8 cellular contexts compared by ENCODE assay signal in the genomic region with DNA sequence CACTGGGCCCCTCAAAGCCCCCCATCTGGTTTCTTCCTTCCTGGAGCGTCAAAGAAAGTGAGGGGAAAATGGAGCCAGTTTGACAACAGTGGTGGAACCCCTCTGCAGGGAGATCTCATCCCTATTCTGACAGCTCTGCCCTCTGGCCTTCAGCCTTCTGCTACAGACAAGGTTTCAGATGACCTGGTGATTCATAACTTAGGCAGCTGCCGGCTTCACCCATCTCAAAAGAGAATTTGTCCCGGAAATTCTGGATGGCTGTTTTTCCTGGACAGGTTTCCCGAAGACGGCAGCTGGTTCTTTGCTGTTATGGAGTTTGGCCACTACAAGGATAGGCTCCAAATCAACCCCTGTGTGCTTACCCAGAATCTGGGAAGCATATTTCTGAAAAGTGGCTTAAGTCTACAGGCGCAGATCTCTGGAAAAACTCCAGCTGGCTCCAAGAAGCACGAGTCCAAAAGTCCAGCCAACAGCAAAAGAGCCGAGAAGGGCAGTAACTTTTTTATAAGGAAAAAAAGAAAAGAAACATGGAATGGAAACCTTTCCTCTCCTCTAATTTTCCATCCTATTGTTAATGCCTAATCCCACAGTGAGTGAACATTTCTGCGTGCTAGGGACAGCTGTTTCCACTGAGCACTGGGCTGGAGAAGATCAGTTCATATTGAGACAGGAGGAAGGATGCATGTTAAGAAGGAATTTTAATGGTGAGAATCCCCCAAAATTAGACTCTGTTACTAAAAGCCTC. TPM values are rescaled to one million over a fixed set of nuclear protein-coding genes. Genes with fewer than 3 reads are reported as not detected.
DNase-seq lines count a peak whose midpoint lies in the region; ATAC-seq and TF ChIP-seq lines count a peak whose summit lies in the region.

No MANE protein-coding gene starts in this region.

- H3K4me1 ChIP-seq in Loucy (ENCODE audit: insufficient read depth, low read length, poor library complexity, severe bottlenecking): peaks cover 13% of the 10 kb centered on the region

- H3K9ac ChIP-seq in Loucy (ENCODE audit: low read depth, low read length, poor library complexity, severe bottlenecking): peak overlapping the region; percentile 40

- TF ChIP-seq CTCF in AG09319 (IDR thresholded peaks at IDR 0.05; ENCODE audit: low read depth, low read length) (no peak), Loucy (conservative IDR thresholded peaks at IDR 0.05; ENCODE audit: low read length) (no peak), epithelial cell of esophagus (IDR thresholded peaks at IDR 0.05; ENCODE audit: insufficient read depth, low read depth, low read length, missing control alignments) (no peak)

- DNase-seq in AG09319 (ENCODE audit: extremely low read depth, low read depth) (peak; percentile 74), epithelial cell of esophagus (ENCODE audit: low read depth) (peak; percentile 62), naive B cell (no peak), NCI-H128 (lab: John Stamatoyannopoulos, UW; ENCODE audit: unreplicated experiment) (no peak), Kasumi-1 (lab: John Stamatoyannopoulos, UW) (no peak), midbrain (lab: John Stamatoyannopoulos, UW) (no peak)
- DNase-seq in activated CD4-positive, alpha-beta T cell treated with anti-CD3 and anti-CD28 coated beads for 48 hours: no peak

- no peaks in the 10 kb centered on the region for H3K36me3 Mint-ChIP-seq in naive B cell

- no peaks in the 10 kb centered on the region for H3K36me3 ChIP-seq in Loucy (ENCODE audit: insufficient read depth, low read length)

- H3K4me3 ChIP-seq in Loucy (ENCODE audit: low read length, poor library complexity, severe bottlenecking) (no peak overlapping the region), epithelial cell of esophagus (ENCODE audit: low read length) (no peak overlapping the region)

- peak overlapping the region; percentile 94 for H2AFZ ChIP-seq in Loucy (ENCODE audit: low read length)

- no peaks in the 10 kb centered on the region for H3K27me3 ChIP-seq in Loucy (ENCODE audit: insufficient read depth, low read length, poor library complexity, severe bottlenecking)

- no peaks in the 10 kb centered on the region for H3K9me2 ChIP-seq in Loucy (replicated peaks; ENCODE audit: low read depth, low read length)

- H3K79me2 ChIP-seq in Loucy (ENCODE audit: insufficient read depth, low read length): no peaks in the 10 kb centered on the region

- no peak for ATAC-seq in naive B cell (ENCODE audit: low read depth in 2 of 2)

- H3K9me3 Mint-ChIP-seq in naive B cell: peaks cover 0 to 2% (median 0%) of the 10 kb centered on the region in 7 donors

- peak overlapping the region in 7 of 8 donors; percentile 60 to 90 (median 84) for H3K4me3 Mint-ChIP-seq in naive B cell

- H4K20me1 ChIP-seq in Loucy (ENCODE audit: insufficient read depth, low read length, poor library complexity, severe bottlenecking): no peaks in the 10 kb centered on the region

- peak overlapping the region; percentile 47 for H3K4me2 ChIP-seq in Loucy (ENCODE audit: low read depth, low read length, poor library complexity, severe bottlenecking)

- no peaks in the 10 kb centered on the region for H3K27me3 Mint-ChIP-seq in naive B cell

- no peaks in the 10 kb centered on the region for H3K9me3 ChIP-seq in Loucy (ENCODE audit: insufficient read depth, low read depth, low read length)

- peak overlapping the region; percentile 84 to 98 (median 94) for H3K27ac Mint-ChIP-seq in naive B cell

- no peaks in the 10 kb centered on the region for H3F3A ChIP-seq in Loucy (ENCODE audit: low read depth)

- H3K4me1 Mint-ChIP-seq in naive B cell: peaks cover 35 to 45% (median 44%) of the 10 kb centered on the region in 3 donors

RNA-seq across cellular contexts. Expression of a gene that starts 54.5 kb away (rescaled TPM):
- polyA plus RNA-seq in naive B cell (ENCODE audit: low read depth in 6 of 6): not detected

Comparison
In these comparisons a context has a peak if more than half of its experiments do, and no peak if none do; other contexts are left out.
1. DNase-seq: peak in AG09319 (single experiment) and epithelial cell of esophagus (single experiment); none in naive B cell (single experiment), NCI-H128 (single experiment), Kasumi-1 (0 of 2), midbrain (single experiment) and activated CD4-positive, alpha-beta T cell treated with anti-CD3 and anti-CD28 coated beads for 48 hours (single experiment).